In the genomic region with DNA sequence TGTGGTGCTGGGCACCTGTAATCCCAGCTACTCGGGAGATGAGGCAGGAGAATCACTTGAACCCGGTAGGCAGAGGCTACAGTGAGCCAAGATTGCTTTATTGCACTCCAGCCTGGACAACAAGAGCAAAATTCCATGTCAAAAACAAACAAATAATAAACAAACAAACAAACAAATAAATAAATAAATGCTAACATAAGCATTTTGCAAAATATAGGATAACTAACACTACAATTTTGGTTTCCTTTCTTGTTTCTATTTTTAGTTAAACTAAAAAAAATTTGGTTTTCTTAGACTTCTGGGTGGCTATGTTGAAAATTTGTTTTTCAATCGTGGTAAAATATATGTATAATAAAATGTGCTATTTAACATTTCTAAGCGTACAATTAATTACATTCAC, we compare ENCODE assay signal across 21 cellular contexts.
DNase-seq lines count a peak whose midpoint lies in the region; ATAC-seq, FAIRE-seq and TF ChIP-seq lines count a peak whose summit lies in the region.
"Had no signal": no experiment of that assay in that cellular context is flagged by ENCODE, and none has a peak within 500 bp of the region (broad histone marks: within the 10 kb centered on the region; RNA-seq: fewer than 3 reads in every experiment).

No MANE protein-coding gene starts in this region.

- BruUV-seq in HepG2 (replicated peaks; lab: Mats Ljungman, UMichigan), result no TSS peak

- no peak overlapping the region for H3K4me3 Mint-ChIP-seq in astrocyte (ENCODE audit: unreplicated experiment)
- H3K4me3 Mint-ChIP-seq: B cell; CD14-positive monocyte; CD4-positive, alpha-beta T cell; CD8-positive, alpha-beta memory T cell; GM23338; H9 had no signal

- 54% methylated on average over 4 of the region's 4 CpGs for WGBS in HepG2 (ENCODE audit: low lambda C conversion rate)
- 78% methylated on average over 3 of the region's 4 CpGs for WGBS in right lobe of liver (ENCODE audit: insufficient coverage, low coverage, low lambda C conversion rate, missing lambda C conversion rate)
- 87 to 88% methylated on average over 4 of the region's 4 CpGs for WGBS in body of pancreas, 2 donors

- H3K79me2 ChIP-seq in HepG2 (ENCODE audit: insufficient read depth, low read length) (no peaks in the 10 kb centered on the region), astrocyte (ENCODE audit: insufficient read depth, low read length) (no peaks in the 10 kb centered on the region)

- CTCF ChIA-PET in HepG2 (lab: Yijun Ruan, JAX; ENCODE audit: low intra/inter-chr PET ratio, low total read pairs), result no interaction called here

- DNase-seq in HepG2 (ENCODE audit: low spot score) (no peak), right lobe of liver (no peak), astrocyte (ENCODE audit: low read depth) (no peak), body of pancreas (no peak), T-helper 2 cell (no peak), BE2C (no peak)
- DNase-seq: 8988T; CD4-positive, alpha-beta T cell; CD8-positive, alpha-beta memory T cell; DMS 273 treated with DMSO at 0.1 percent for 48 hours; DMS79; EL; GDM1; H9 had no signal

- H2AFZ ChIP-seq in HepG2 (ENCODE audit: low read length) (no peak overlapping the region), astrocyte (ENCODE audit: low read depth, low read length) (no peak overlapping the region)

- peaks cover 10% of the 10 kb centered on the region for H3K27me3 Mint-ChIP-seq in astrocyte (ENCODE audit: low read depth, unreplicated experiment)
- H3K27me3 Mint-ChIP-seq: B cell had no signal

- TF ChIP-seq CTCF in HepG2 (CRISPR knock-in tag; IDR thresholded peaks at IDR 0.05) (no peak), right lobe of liver (IDR thresholded peaks at IDR 0.05) (no peak), astrocyte (IDR thresholded peaks at IDR 0.05; ENCODE audit: insufficient read depth, low read depth, low read length) (no peak), body of pancreas (IDR thresholded peaks at IDR 0.05) (no peak), BE2C (IDR thresholded peaks at IDR 0.05; ENCODE audit: low read depth, low read length) (no peak)

- H3K4me2 ChIP-seq in HepG2 (ENCODE audit: low read depth, low read length) (no peak overlapping the region), astrocyte (ENCODE audit: low read length) (peak overlapping the region; percentile 83)
- H3K4me2 ChIP-seq: BLaER1 treated with 17β-estradiol and CSF1 and Interleukin-3, amounts not matched to agents 10 nM and 100 nM; GM23338 had no signal

- no peaks in the 10 kb centered on the region for H3K9me3 Mint-ChIP-seq in astrocyte (ENCODE audit: unreplicated experiment)
- H3K9me3 Mint-ChIP-seq: CD4-positive, alpha-beta T cell; CD8-positive, alpha-beta memory T cell had no signal

- H3K4me1 ChIP-seq in HepG2 (ENCODE audit: insufficient read depth, low read length), result peaks cover 9% of the 10 kb centered on the region
- peaks cover 0 to 6% (median 0%) of the 10 kb centered on the region in 4 donors for H3K4me1 ChIP-seq in right lobe of liver
- peaks cover 7% of the 10 kb centered on the region for H3K4me1 ChIP-seq in astrocyte (ENCODE audit: insufficient read depth, low read length)
- no peaks in the 10 kb centered on the region for H3K4me1 ChIP-seq in body of pancreas
- no peaks in the 10 kb centered on the region for H3K4me1 ChIP-seq in BE2C
- H3K4me1 ChIP-seq: BLaER1 treated with 17β-estradiol and CSF1 and Interleukin-3, amounts not matched to agents 10 nM and 100 nM had no signal

- TF ChIP-seq EP300 in HepG2 (IDR thresholded peaks at IDR 0.05; ENCODE audit: low read depth in 2 of 2, low read length in 2 of 2) (no peak), HepG2 (CRISPR knock-in tag; IDR thresholded peaks at IDR 0.05; ENCODE audit: borderline replicate concordance) (no peak)

- TF ChIP-seq RAD21 in HepG2 (CRISPR knock-in tag; IDR thresholded peaks at IDR 0.05), result no peak

- peaks cover 2 to 10% of the 10 kb centered on the region in 2 experiments; a peak in 3 of 5 replicates for H3K27me3 ChIP-seq in HepG2 (ENCODE audit: control insufficient read depth in 1 of 2, insufficient read depth in 2 of 2, low read length in 2 of 2)
- no peaks in the 10 kb centered on the region for H3K27me3 ChIP-seq in right lobe of liver
- peaks cover 2% of the 10 kb centered on the region for H3K27me3 ChIP-seq in astrocyte (ENCODE audit: insufficient read depth, low read length)
- H3K27me3 ChIP-seq in body of pancreas, result no peaks in the 10 kb centered on the region
- no peaks in the 10 kb centered on the region for H3K27me3 ChIP-seq in BE2C
- H3K27me3 ChIP-seq: BLaER1 treated with 17β-estradiol and CSF1 and Interleukin-3, amounts not matched to agents 10 nM and 100 nM had no signal

- H3K36me3 ChIP-seq in HepG2 (replicated peaks in 1 of 2; ENCODE audit: control insufficient read depth in 1 of 2, insufficient read depth in 2 of 2, low read length in 2 of 2), result no peaks in the 10 kb centered on the region
- no peaks in the 10 kb centered on the region for H3K36me3 ChIP-seq in right lobe of liver
- H3K36me3 ChIP-seq in astrocyte (ENCODE audit: insufficient read depth, low read length), result no peaks in the 10 kb centered on the region
- no peaks in the 10 kb centered on the region for H3K36me3 ChIP-seq in body of pancreas (replicated peaks in 1 of 2; ENCODE audit: insufficient read depth in 1 of 2, low read depth in 2 of 2)
- H3K36me3 ChIP-seq in BE2C, result no peaks in the 10 kb centered on the region
- H3K36me3 ChIP-seq: BLaER1 treated with 17β-estradiol and CSF1 and Interleukin-3, amounts not matched to agents 10 nM and 100 nM had no signal

- FAIRE-seq in HepG2 (lab: Jason Lieb, UNC) (no peak), astrocyte (lab: Jason Lieb, UNC) (no peak), endometrium (lab: Jason Lieb, UNC) (peak; percentile 68)
- FAIRE-seq: GM12878 had no signal

- no peaks in the 10 kb centered on the region for H4K20me1 ChIP-seq in HepG2 (ENCODE audit: insufficient read depth, low read length)
- no peaks in the 10 kb centered on the region for H4K20me1 ChIP-seq in astrocyte (ENCODE audit: insufficient read depth, low read length)
- H4K20me1 ChIP-seq: BLaER1 treated with 17β-estradiol and CSF1 and Interleukin-3, amounts not matched to agents 10 nM and 100 nM had no signal

- no peaks in the 10 kb centered on the region for H3K4me1 Mint-ChIP-seq in astrocyte (ENCODE audit: low read depth, unreplicated experiment)
- H3K4me1 Mint-ChIP-seq: B cell; CD14-positive monocyte; CD8-positive, alpha-beta memory T cell had no signal

- H3K27ac Mint-ChIP-seq in astrocyte (ENCODE audit: unreplicated experiment), result no peak overlapping the region
- H3K27ac Mint-ChIP-seq: B cell; CD14-positive monocyte; CD4-positive, alpha-beta T cell; GM23338 had no signal

- intact Hi-C loops in HepG2 (cut with micrococcal nuclease; ENCODE audit: unreplicated experiment), result no loop called here
- intact Hi-C loops in right lobe of liver (cut with DNase I), result no loop called here
- intact Hi-C loops in body of pancreas (cut with DNase I), result loop anchor here (2.0 kb wide), 1 partner anchor 15 kb away; no protein-coding TSS in a partner anchor

- POLR2A ChIA-PET in HepG2 (lab: Yijun Ruan, JAX), result no interaction called here

- in situ Hi-C loops in HepG2 (cut with HindIII; ENCODE audit: extremely low pct_ligation_motif_present, low pct_unique_long_range_greater_than_20kb), result no loop called here

- TF ChIP-seq POLR2A in HepG2 (IDR thresholded peaks at IDR 0.05; ENCODE audit: insufficient read depth in 1 of 2, low read depth in 2 of 2, low read length in 2 of 2), result no peak
- no peak for TF ChIP-seq POLR2A in right lobe of liver (IDR thresholded peaks at IDR 0.05)
- no peak for TF ChIP-seq POLR2A in body of pancreas (IDR thresholded peaks at IDR 0.05)

- H3K27ac ChIP-seq in HepG2 (ENCODE audit: extremely low read length, insufficient read depth, low read length) (no peak overlapping the region), right lobe of liver (no peak overlapping the region), astrocyte (ENCODE audit: low read depth, low read length) (no peak overlapping the region), body of pancreas (no peak overlapping the region)
- H3K27ac ChIP-seq: BLaER1 treated with 17β-estradiol and CSF1 and Interleukin-3, amounts not matched to agents 10 nM and 100 nM had no signal

- H3K9me3 ChIP-seq in HepG2 (ENCODE audit: low read length) (no peaks in the 10 kb centered on the region), right lobe of liver (no peaks in the 10 kb centered on the region), astrocyte (ENCODE audit: insufficient read depth, low read depth, low read length) (no peaks in the 10 kb centered on the region), body of pancreas (no peaks in the 10 kb centered on the region), BE2C (no peaks in the 10 kb centered on the region)
- H3K9me3 ChIP-seq: BLaER1 treated with 17β-estradiol and CSF1 and Interleukin-3, amounts not matched to agents 10 nM and 100 nM had no signal

- ATAC-seq in HepG2, result no peak
- ATAC-seq in right lobe of liver, result no peak
- no peak for ATAC-seq in body of pancreas
- ATAC-seq: GM12878, GM23338, HCT116 had no signal

- H3K4me3 ChIP-seq in HepG2 (replicated peaks in 1 of 3; ENCODE audit: insufficient read depth in 1 of 3, low read depth in 2 of 3, low read length in 3 of 3) (no peak overlapping the region), right lobe of liver (peak overlapping the region in 1 of 3 donors; percentile 15), astrocyte (ENCODE audit: insufficient read depth, low read depth, low read length) (no peak overlapping the region), body of pancreas (no peak overlapping the region), BE2C (ENCODE audit: low read depth, low read length) (no peak overlapping the region)
- H3K4me3 ChIP-seq: BLaER1 treated with 17β-estradiol and CSF1 and Interleukin-3, amounts not matched to agents 10 nM and 100 nM; GM12878; GM23338 had no signal

- H3K36me3 Mint-ChIP-seq in astrocyte (ENCODE audit: low read depth, unreplicated experiment), result peaks cover 1% of the 10 kb centered on the region
- H3K36me3 Mint-ChIP-seq: CD14-positive monocyte; CD8-positive, alpha-beta memory T cell had no signal

- H3K9ac ChIP-seq in HepG2 (ENCODE audit: insufficient read depth, low read depth, low read length), result no peak overlapping the region
- no peak overlapping the region for H3K9ac ChIP-seq in astrocyte (ENCODE audit: low read length)
- H3K9ac ChIP-seq: BLaER1 treated with 17β-estradiol and CSF1 and Interleukin-3, amounts not matched to agents 10 nM and 100 nM had no signal

TF ChIP-seq in HepG2, 621 proteins besides CTCF, POLR2A, EP300 and RAD21 (continues in another document):
- TF ChIP-seq MED1 (CRISPR knock-in tag; IDR thresholded peaks at IDR 0.05), result no peak
- TF ChIP-seq MAFK (conservative IDR thresholded peaks at IDR 0.05 in 1 of 2, IDR thresholded peaks at IDR 0.05 in 1 of 2; ENCODE audit: low read length in 2 of 2), result peak; percentile 36 to 78; a peak in 3 of 4 replicates
- no peak for TF ChIP-seq RFX5 (IDR thresholded peaks at IDR 0.05; ENCODE audit: low read depth, low read length)
- no peak for TF ChIP-seq ZNF34 (CRISPR knock-in tag; IDR thresholded peaks at IDR 0.05; ENCODE audit: borderline replicate concordance)
- TF ChIP-seq NR2C2 (CRISPR knock-in tag; IDR thresholded peaks at IDR 0.05; ENCODE audit: borderline replicate concordance), result no peak
